1 cellular context compared by ENCODE assay signal in genomic region chr9:682633-683508, GRCh38.
TF ChIP-seq lines count a peak whose summit lies in the region.

No MANE protein-coding gene starts in this region.

TF ChIP-seq in HepG2, 621 proteins besides CTCF, POLR2A, EP300 and RAD21 (continued from another document and continues in another):
- peak; percentile 83; the same call in 1 of the 2 replicates for TF ChIP-seq ZNF878 (CRISPR knock-in tag; IDR thresholded peaks at IDR 0.05)
- peak in 1 of 2 experiments; percentile 67; a peak in 2 of 4 replicates for TF ChIP-seq KLF16 (CRISPR knock-in tag; IDR thresholded peaks at IDR 0.05)
- peak; percentile 54; the same call in 1 of the 2 replicates for TF ChIP-seq HIVEP1 (CRISPR knock-in tag; IDR thresholded peaks at IDR 0.05)
- peak; percentile 61 for TF ChIP-seq JUND (CRISPR knock-in tag; IDR thresholded peaks at IDR 0.05)
- peak; percentile 93 for TF ChIP-seq ZSCAN29 (CRISPR knock-in tag; conservative IDR thresholded peaks at IDR 0.05)
- no peak for TF ChIP-seq ZNF432 (CRISPR knock-in tag; IDR thresholded peaks at IDR 0.05; ENCODE audit: borderline replicate concordance)
- no peak for TF ChIP-seq IKZF4 (CRISPR knock-in tag; IDR thresholded peaks at IDR 0.05; ENCODE audit: borderline replicate concordance, low read depth, not compliant biosample characterization)
- peak; percentile 98; the same call in 1 of the 2 replicates for TF ChIP-seq FOXJ3 (CRISPR knock-in tag; IDR thresholded peaks at IDR 0.05; ENCODE audit: borderline replicate concordance)
- TF ChIP-seq MXD3 (CRISPR knock-in tag; IDR thresholded peaks at IDR 0.05) = 0 out of 2 replicates have a peak, but pooled peaks have one; percentile 44
- TF ChIP-seq ZNF496 (CRISPR knock-in tag; IDR thresholded peaks at IDR 0.05; ENCODE audit: insufficient replicate concordance) = no peak
- TF ChIP-seq BCLAF1 (IDR thresholded peaks at IDR 0.05) = no peak
- peak; percentile 54; the same call in 1 of the 2 replicates for TF ChIP-seq ZNF362 (CRISPR knock-in tag; IDR thresholded peaks at IDR 0.05; ENCODE audit: borderline replicate concordance)
- TF ChIP-seq SNRNP70 (IDR thresholded peaks at IDR 0.05; ENCODE audit: low read depth, low read length) = no peak
- TF ChIP-seq KLF15 (CRISPR knock-in tag; IDR thresholded peaks at IDR 0.05; ENCODE audit: borderline replicate concordance) = no peak
- peak; percentile 52; the same call in 1 of the 2 replicates for TF ChIP-seq ZNF775 (CRISPR knock-in tag; IDR thresholded peaks at IDR 0.05; ENCODE audit: borderline replicate concordance)
- TF ChIP-seq TCF7 (IDR thresholded peaks at IDR 0.05; ENCODE audit: low read depth) = peak; percentile 95
- TF ChIP-seq CREM (IDR thresholded peaks at IDR 0.05) = peak; percentile 98
- TF ChIP-seq CREM (CRISPR knock-in tag; IDR thresholded peaks at IDR 0.05) = no peak
- TF ChIP-seq ZNF530 (CRISPR knock-in tag; IDR thresholded peaks at IDR 0.05; ENCODE audit: low read depth) = no peak
- no peak for TF ChIP-seq HOXA9 (CRISPR knock-in tag; IDR thresholded peaks at IDR 0.05; ENCODE audit: borderline replicate concordance)
- TF ChIP-seq PBX3 (CRISPR knock-in tag; IDR thresholded peaks at IDR 0.05; ENCODE audit: borderline replicate concordance) = no peak
- no peak for TF ChIP-seq ZNF550 (CRISPR knock-in tag; IDR thresholded peaks at IDR 0.05; ENCODE audit: borderline replicate concordance)
- peak; percentile 85 for TF ChIP-seq NR2C2 (CRISPR knock-in tag; IDR thresholded peaks at IDR 0.05; ENCODE audit: borderline replicate concordance)
- TF ChIP-seq ZKSCAN1 (IDR thresholded peaks at IDR 0.05; ENCODE audit: low read length) = no peak
- TF ChIP-seq ZEB1 (IDR thresholded peaks at IDR 0.05; ENCODE audit: insufficient replicate concordance, low read depth) = peak; percentile 86
- TF ChIP-seq ZNF431 (CRISPR knock-in tag; IDR thresholded peaks at IDR 0.05; ENCODE audit: borderline replicate concordance, low read depth) = peak; percentile 72; the same call in 1 of the 2 replicates
- TF ChIP-seq ZNF839 (CRISPR knock-in tag; IDR thresholded peaks at IDR 0.05; ENCODE audit: borderline replicate concordance) = no peak
- peak; percentile 60 for TF ChIP-seq MNT (IDR thresholded peaks at IDR 0.05)
- TF ChIP-seq MED1 (CRISPR knock-in tag; IDR thresholded peaks at IDR 0.05) = peak; percentile 100
- TF ChIP-seq ZNF558 (CRISPR knock-in tag; IDR thresholded peaks at IDR 0.05; ENCODE audit: borderline replicate concordance) = no peak
- peak; percentile 92 for TF ChIP-seq BCL6 (CRISPR knock-in tag; IDR thresholded peaks at IDR 0.05)
- peak; percentile 92 for TF ChIP-seq RERE (CRISPR knock-in tag; IDR thresholded peaks at IDR 0.05; ENCODE audit: low read depth)
- TF ChIP-seq HES4 (CRISPR knock-in tag; IDR thresholded peaks at IDR 0.05; ENCODE audit: borderline replicate concordance) = no peak
- TF ChIP-seq GFI1 (CRISPR knock-in tag; IDR thresholded peaks at IDR 0.05; ENCODE audit: borderline replicate concordance) = peak; percentile 73
- TF ChIP-seq ZFAT (CRISPR knock-in tag; conservative IDR thresholded peaks at IDR 0.05) = no peak
- peak; percentile 85 for TF ChIP-seq MYC (CRISPR knock-in tag; IDR thresholded peaks at IDR 0.05; ENCODE audit: borderline replicate concordance)
- TF ChIP-seq ZNF180 (CRISPR knock-in tag; IDR thresholded peaks at IDR 0.05; ENCODE audit: borderline replicate concordance, low read depth) = no peak
- TF ChIP-seq CENPT (CRISPR knock-in tag; IDR thresholded peaks at IDR 0.05; ENCODE audit: low read depth) = no peak
- peak; percentile 47; the same call in 1 of the 2 replicates for TF ChIP-seq ZFX (CRISPR knock-in tag; IDR thresholded peaks at IDR 0.05; ENCODE audit: low read depth)
- peak; percentile 98 for TF ChIP-seq SOX5 (CRISPR knock-in tag; IDR thresholded peaks at IDR 0.05; ENCODE audit: borderline replicate concordance)
- TF ChIP-seq U2AF2 (IDR thresholded peaks at IDR 0.05; ENCODE audit: low read depth, low read length) = no peak
- no peak for TF ChIP-seq SAFB2 (CRISPR knock-in tag; IDR thresholded peaks at IDR 0.05; ENCODE audit: borderline replicate concordance, low read depth)
- no peak for TF ChIP-seq E2F1 (CRISPR knock-in tag; IDR thresholded peaks at IDR 0.05)
- peak; percentile 93; the same call in 1 of the 2 replicates for TF ChIP-seq RORA (CRISPR knock-in tag; IDR thresholded peaks at IDR 0.05)
- no peak for TF ChIP-seq ZNF841 (CRISPR knock-in tag; IDR thresholded peaks at IDR 0.05; ENCODE audit: borderline replicate concordance)
- TF ChIP-seq TP53 (CRISPR knock-in tag; conservative IDR thresholded peaks at IDR 0.05) = peak; percentile 61; the same call in 1 of the 2 replicates
- no peak for TF ChIP-seq WIZ (CRISPR knock-in tag; IDR thresholded peaks at IDR 0.05)
- TF ChIP-seq FOXC1 (CRISPR knock-in tag; IDR thresholded peaks at IDR 0.05; ENCODE audit: borderline replicate concordance) = peak; percentile 80; the same call in 1 of the 2 replicates
- no peak for TF ChIP-seq ZFP82 (CRISPR knock-in tag; IDR thresholded peaks at IDR 0.05; ENCODE audit: borderline replicate concordance)
- no peak for TF ChIP-seq BRCA1 (CRISPR knock-in tag; IDR thresholded peaks at IDR 0.05)
- peak; percentile 66 for TF ChIP-seq ZFP91 (CRISPR knock-in tag; IDR thresholded peaks at IDR 0.05; ENCODE audit: borderline replicate concordance)
